ENCODE assay signal across 19 cellular contexts in the genomic region with DNA sequence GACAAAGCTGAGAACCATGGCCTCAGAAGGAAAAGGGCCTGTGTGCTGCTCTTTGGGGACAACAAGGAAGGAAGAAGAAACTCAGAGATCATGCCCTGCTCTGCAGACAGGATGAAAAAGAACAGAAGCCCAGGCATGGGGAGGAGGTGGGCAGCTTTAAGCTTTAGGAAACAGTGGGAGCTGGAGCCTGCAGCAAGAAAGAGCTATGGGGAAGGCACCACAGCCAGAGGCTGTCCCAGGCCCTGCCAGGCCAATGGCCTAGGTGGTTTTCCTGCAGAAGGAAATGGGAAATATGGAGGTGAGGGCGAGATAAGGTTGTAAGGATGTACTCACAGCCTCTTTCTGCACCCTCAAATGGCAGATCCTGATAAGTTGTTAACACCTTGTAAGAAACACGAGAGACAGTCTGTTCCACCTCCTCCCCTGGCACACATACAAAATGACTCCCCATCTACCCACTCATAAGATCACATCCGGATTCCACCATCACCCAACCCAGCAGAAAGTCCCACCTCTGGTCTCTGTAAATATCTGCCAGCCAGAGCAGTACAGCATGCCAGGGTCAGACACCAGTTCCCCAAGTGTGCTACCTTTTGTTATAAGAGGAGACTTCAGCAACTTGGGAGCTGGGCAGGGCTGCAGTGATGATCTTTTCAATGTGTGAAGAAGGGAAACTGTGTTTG.
DNase-seq lines count a peak whose midpoint lies in the region; ATAC-seq, FAIRE-seq and TF ChIP-seq lines count a peak whose summit lies in the region.
"Had no signal": no experiment of that assay in that cellular context is flagged by ENCODE, and none has a peak within 500 bp of the region (broad histone marks: within the 10 kb centered on the region; RNA-seq: fewer than 3 reads in every experiment).

No MANE protein-coding gene starts in this region.

- WGBS in GM12878 (ENCODE audit: insufficient coverage, insufficient replicate concordance, low lambda C conversion rate, missing lambda C conversion rate): 3% methylated on average over 3 of the region's 3 CpGs

- TF ChIP-seq EP300 in GM12878 (IDR thresholded peaks at IDR 0.05; ENCODE audit: borderline replicate concordance in 1 of 2, control insufficient read depth in 1 of 2, low read depth in 2 of 2, low read length in 2 of 2): no peak

- DNase-seq in EH (ENCODE audit: low read depth) (peak; percentile 32), GM12878 (ENCODE audit: low read depth, low spot score) (no peak), GM10248 (ENCODE audit: extremely low spot score) (no peak), AML-193 (lab: John Stamatoyannopoulos, UW) (no peak), KG1 (lab: John Stamatoyannopoulos, UW) (no peak)
- no peak for DNase-seq in natural killer cell treated with Interleukin-12 subunit alpha and Interleukin-12 subunit beta and Interleukin-15 and Interleukin-18, amount 100 ng/mL, for 72 hours (ENCODE audit: low spot score)
- no peak for DNase-seq in activated naive CD8-positive, alpha-beta T cell treated with anti-CD3 and anti-CD28 coated beads, Interleukin-2, amount 50 U/mL, for 24 hours
- DNase-seq: anterior cingulate cortex, DMS 273 treated with DMSO at 0.1 percent for 48 hours, left ventricle myocardium inferior had no signal

- no peaks in the 10 kb centered on the region for H3K36me3 Mint-ChIP-seq in natural killer cell treated with Interleukin-12 subunit alpha and Interleukin-12 subunit beta and Interleukin-15 and Interleukin-18, amount 100 ng/mL, for 72 hours
- no peaks in the 10 kb centered on the region for H3K36me3 Mint-ChIP-seq in activated naive CD8-positive, alpha-beta T cell treated with anti-CD3 and anti-CD28 coated beads, Interleukin-2, amount 50 U/mL, for 24 hours (ENCODE audit: low read depth)

- H3K79me2 ChIP-seq in GM12878 (ENCODE audit: control insufficient read depth, insufficient read depth, low read length): no peaks in the 10 kb centered on the region

- BruUV-seq in GM12878 (replicated peaks; lab: Mats Ljungman, UMichigan): no TSS peak

- TF ChIP-seq RAD21 in GM12878 (IDR thresholded peaks at IDR 0.05; ENCODE audit: insufficient read depth, low read depth, low read length): no peak

- CTCF ChIA-PET in GM12878 (lab: Yijun Ruan, JAX) (no interaction called here), GM10248 (lab: Yijun Ruan, JAX) (no interaction called here)

- no peak overlapping the region for H3K4me3 ChIP-seq in GM12878
- H3K4me3 ChIP-seq: left ventricle myocardium inferior, neural progenitor cell, skin epidermis, suprapubic skin had no signal

- no peak overlapping the region for H3K4me2 ChIP-seq in GM12878 (ENCODE audit: control insufficient read depth, insufficient read depth)
- H3K4me2 ChIP-seq: neural progenitor cell had no signal

- TF ChIP-seq CTCF in GM12878 (IDR thresholded peaks at IDR 0.05 in 2 of 3, conservative IDR thresholded peaks at IDR 0.05 in 1 of 3; ENCODE audit: control insufficient read depth in 2 of 3, extremely low read depth in 1 of 3, insufficient read depth in 1 of 3, low read depth in 3 of 3, low read length in 3 of 3): no peak
- no peak for TF ChIP-seq CTCF in GM10248 (IDR thresholded peaks at IDR 0.05; ENCODE audit: control extremely low read depth, extremely low read depth, low read depth, missing control alignments)

- no peak overlapping the region for H3K27ac Mint-ChIP-seq in natural killer cell treated with Interleukin-12 subunit alpha and Interleukin-12 subunit beta and Interleukin-15 and Interleukin-18, amount 100 ng/mL, for 72 hours
- H3K27ac Mint-ChIP-seq in activated naive CD8-positive, alpha-beta T cell treated with anti-CD3 and anti-CD28 coated beads, Interleukin-2, amount 50 U/mL, for 24 hours: no peak overlapping the region
- H3K27ac Mint-ChIP-seq: activated T-helper 1 cell treated with anti-CD3 and anti-CD28 coated beads, Interleukin-12 subunit alpha, Interleukin-12 subunit beta, Interleukin-2, Interleukin-4 antibody, amounts not matched to agents 30 ng/mL and 10 ng/mL and 1 ng/mL, durations not matched to agents 14 hours and 24 hours and 36 hours; B cell; dendritic cell treated with granulocyte-macrophage colony-stimulating factor and Interleukin-4, amounts not matched to agents 40 ng/mL and 50 ng/mL, for 4 days; neural progenitor cell; T-helper 1 cell treated with Interleukin-12 subunit alpha and Interleukin-12 subunit beta and Interleukin-4 antibody, amounts not matched to agents 30 μg/mL and 1 μg/mL, for 36 hours had no signal

- ATAC-seq in GM18907 (IDR thresholded peaks at IDR 0.05; ENCODE audit: unreplicated experiment) (peak; percentile 52), GM12878 (peak; percentile 77)
- peak; percentile 59 to 74 for ATAC-seq in natural killer cell treated with Interleukin-12 subunit alpha and Interleukin-12 subunit beta and Interleukin-15 and Interleukin-18, amount 100 ng/mL, for 72 hours
- ATAC-seq in activated naive CD8-positive, alpha-beta T cell treated with anti-CD3 and anti-CD28 coated beads, Interleukin-2, amount 50 U/mL, for 24 hours: no peak
- ATAC-seq: activated CD4-positive, CD25-positive, alpha-beta regulatory T cell treated with anti-CD3 and anti-CD28 coated beads, Interleukin-2, amount 50 U/mL, for 24 hours had no signal

- H3K4me1 Mint-ChIP-seq in natural killer cell treated with Interleukin-12 subunit alpha and Interleukin-12 subunit beta and Interleukin-15 and Interleukin-18, amount 100 ng/mL, for 72 hours (ENCODE audit: low read depth in 2 of 2): peaks cover 7 to 11% of the 10 kb centered on the region in 2 donors
- peaks cover 8% of the 10 kb centered on the region for H3K4me1 Mint-ChIP-seq in activated naive CD8-positive, alpha-beta T cell treated with anti-CD3 and anti-CD28 coated beads, Interleukin-2, amount 50 U/mL, for 24 hours
- H3K4me1 Mint-ChIP-seq: B cell had no signal

- SMC1A ChIA-PET in GM12878 (lab: Charles Lee; ENCODE audit: uncharacterized antibody, unreplicated experiment): interaction anchor here (1.3 kb wide), 1 partner anchor 100 kb away, joined by 3 read pairs; no protein-coding TSS in a partner anchor

- H3K27me3 ChIP-seq in GM12878 (replicated peaks in 1 of 2; ENCODE audit: control insufficient read depth in 2 of 2, insufficient read depth in 2 of 2, low read length in 1 of 2): no peaks in the 10 kb centered on the region
- H3K27me3 ChIP-seq: neural progenitor cell, suprapubic skin had no signal

- no peaks in the 10 kb centered on the region for H3K9me3 Mint-ChIP-seq in natural killer cell treated with Interleukin-12 subunit alpha and Interleukin-12 subunit beta and Interleukin-15 and Interleukin-18, amount 100 ng/mL, for 72 hours
- no peaks in the 10 kb centered on the region for H3K9me3 Mint-ChIP-seq in activated naive CD8-positive, alpha-beta T cell treated with anti-CD3 and anti-CD28 coated beads, Interleukin-2, amount 50 U/mL, for 24 hours
- H3K9me3 Mint-ChIP-seq: activated T-helper 1 cell treated with anti-CD3 and anti-CD28 coated beads, Interleukin-12 subunit alpha, Interleukin-12 subunit beta, Interleukin-2, Interleukin-4 antibody, amounts not matched to agents 30 ng/mL and 10 ng/mL and 1 ng/mL, durations not matched to agents 14 hours and 24 hours and 36 hours; dendritic cell treated with granulocyte-macrophage colony-stimulating factor and Interleukin-4, amounts not matched to agents 40 ng/mL and 50 ng/mL, for 4 days; T-helper 1 cell treated with Interleukin-12 subunit alpha and Interleukin-12 subunit beta and Interleukin-4 antibody, amounts not matched to agents 30 μg/mL and 1 μg/mL, for 36 hours had no signal

- no peak overlapping the region for H3K27ac ChIP-seq in GM12878 (ENCODE audit: control insufficient read depth, insufficient read depth)
- H3K27ac ChIP-seq: left ventricle myocardium inferior, neural progenitor cell, suprapubic skin had no signal

- no peaks in the 10 kb centered on the region for H4K20me1 ChIP-seq in GM12878 (ENCODE audit: control insufficient read depth, insufficient read depth)

- H3K9ac ChIP-seq in GM12878 (ENCODE audit: control insufficient read depth, insufficient read depth, low read length): no peak overlapping the region
- H3K9ac ChIP-seq: neural progenitor cell had no signal

- H3K4me1 ChIP-seq in GM12878 (ENCODE audit: control insufficient read depth, insufficient read depth, low read length): peaks cover under 1% of the 10 kb centered on the region; the same call in 1 of the 2 replicates
- H3K4me1 ChIP-seq: left ventricle myocardium inferior, neural progenitor cell had no signal

- peaks cover 0 to 34% of the 10 kb centered on the region in 2 donors for H3K27me3 Mint-ChIP-seq in natural killer cell treated with Interleukin-12 subunit alpha and Interleukin-12 subunit beta and Interleukin-15 and Interleukin-18, amount 100 ng/mL, for 72 hours
- peaks cover 8% of the 10 kb centered on the region for H3K27me3 Mint-ChIP-seq in activated naive CD8-positive, alpha-beta T cell treated with anti-CD3 and anti-CD28 coated beads, Interleukin-2, amount 50 U/mL, for 24 hours
- H3K27me3 Mint-ChIP-seq: B cell had no signal

- H3K9me3 ChIP-seq in GM12878 (replicated peaks; ENCODE audit: control insufficient read depth, insufficient read depth, low read length): no peaks in the 10 kb centered on the region
- H3K9me3 ChIP-seq: left ventricle myocardium inferior, suprapubic skin had no signal

- RAD21 ChIA-PET in GM12878 (lab: Charles Lee; ENCODE audit: unreplicated experiment): no interaction called here

- POLR2A ChIA-PET in GM12878 (lab: Charles Lee): no interaction called here
- POLR2A ChIA-PET in GM10248 (lab: Yijun Ruan, JAX): no interaction called here

- in situ Hi-C loops in GM12878 (cut with MboI): no loop called here

- H2AFZ ChIP-seq in GM12878 (ENCODE audit: control insufficient read depth, low read depth, low read length): no peak overlapping the region
- H2AFZ ChIP-seq: neural progenitor cell had no signal

- H3K4me3 Mint-ChIP-seq in natural killer cell treated with Interleukin-12 subunit alpha and Interleukin-12 subunit beta and Interleukin-15 and Interleukin-18, amount 100 ng/mL, for 72 hours: no peak overlapping the region
- no peak overlapping the region for H3K4me3 Mint-ChIP-seq in activated naive CD8-positive, alpha-beta T cell treated with anti-CD3 and anti-CD28 coated beads, Interleukin-2, amount 50 U/mL, for 24 hours
- H3K4me3 Mint-ChIP-seq: activated T-helper 1 cell treated with anti-CD3 and anti-CD28 coated beads, Interleukin-12 subunit alpha, Interleukin-12 subunit beta, Interleukin-2, Interleukin-4 antibody, amounts not matched to agents 30 ng/mL and 10 ng/mL and 1 ng/mL, durations not matched to agents 14 hours and 24 hours and 36 hours; B cell; dendritic cell treated with granulocyte-macrophage colony-stimulating factor and Interleukin-4, amounts not matched to agents 40 ng/mL and 50 ng/mL, for 4 days; neural progenitor cell; T-helper 1 cell treated with Interleukin-12 subunit alpha and Interleukin-12 subunit beta and Interleukin-4 antibody, amounts not matched to agents 30 μg/mL and 1 μg/mL, for 36 hours had no signal

- TF ChIP-seq POLR2A in GM12878 (IDR thresholded peaks at IDR 0.05; ENCODE audit: low read depth, low read length): no peak

- H3K36me3 ChIP-seq in GM12878 (ENCODE audit: control insufficient read depth in 2 of 2, insufficient read depth in 2 of 2, low read length in 1 of 2): no peaks in the 10 kb centered on the region
- H3K36me3 ChIP-seq: left ventricle myocardium inferior, neural progenitor cell, suprapubic skin had no signal

- intact Hi-C loops in GM12878 (cut with micrococcal nuclease; ENCODE audit: unreplicated experiment): no loop called here

- FAIRE-seq in GM12878 (lab: Jason Lieb, UNC): no peak
